13 cellular contexts compared by ENCODE assay signal in genomic region chr1:180053594-180054567, GRCh38.
"Had no signal": no experiment of that assay in that cellular context is flagged by ENCODE, and none has a peak within 500 bp of the region (broad histone marks: within the 10 kb centered on the region; RNA-seq: fewer than 3 reads in every experiment).

No MANE protein-coding gene starts in this region.

- H3K9me3 ChIP-seq: psoas muscle had no signal

- H3K4me1 ChIP-seq: psoas muscle had no signal

- ATAC-seq: activated CD8-positive, alpha-beta T cell treated with anti-CD3 and anti-CD28 coated beads, Interleukin-2, amount 10 ng/mL, durations not matched to agents 7 days and 5 days; psoas muscle had no signal

- H3K27ac ChIP-seq: psoas muscle had no signal

- H3K4me3 ChIP-seq: psoas muscle had no signal

- DNase-seq: activated CD4-positive, alpha-beta T cell treated with anti-CD3 and anti-CD28 coated beads, Interleukin-2, amount 10 ng/mL, durations not matched to agents 24 days and 14 days; activated CD4-positive, CD25-positive, alpha-beta regulatory T cell; activated CD8-positive, alpha-beta memory T cell treated with anti-CD3 and anti-CD28 coated beads, Interleukin-2, amount 50 U/mL, for 4 hours; activated CD8-positive, alpha-beta T cell treated with anti-CD3 and anti-CD28 coated beads, Interleukin-2, amount 10 ng/mL, durations not matched to agents 7 days and 5 days; activated effector memory CD4-positive, alpha-beta T cell treated with anti-CD3 and anti-CD28 coated beads, Interleukin-2, amount 50 U/mL, for 16 hours; activated naive CD8-positive, alpha-beta T cell treated with anti-CD3 and anti-CD28 coated beads for 36 hours; activated T-cell treated with anti-CD3 and anti-CD28 coated beads, Interleukin-2, amount 50 U/mL, for 48 hours; aorta; effector memory CD4-positive, alpha-beta T cell; foreskin melanocyte; immature natural killer cell; psoas muscle; stimulated activated CD4-positive, alpha-beta T cell treated with anti-CD3 and anti-CD28 coated beads, Interleukin-1b, Interleukin-23, amount 100 ng/mL, for 48 hours had no signal
